ENCODE assay signal across 1 cellular context in the genomic region with DNA sequence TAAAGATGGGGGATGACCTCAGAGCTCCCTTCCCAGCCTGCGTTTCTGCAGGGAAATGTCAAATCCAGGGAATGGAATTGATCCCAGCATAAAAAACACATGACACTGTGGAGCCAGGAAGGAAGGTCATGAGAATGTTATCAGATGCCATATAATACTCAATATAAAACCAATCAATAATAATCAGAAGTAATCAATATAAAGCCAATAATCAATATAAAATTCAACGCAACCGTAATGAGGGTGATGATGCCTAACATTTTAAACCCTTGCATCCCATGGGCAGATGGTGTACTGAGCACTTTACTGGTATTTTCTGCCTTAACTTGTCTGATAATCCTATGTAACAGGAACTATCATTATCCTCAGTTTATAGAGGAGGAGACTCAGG.
A peak's percentile ranks its signal among the peaks of the same experiment; 100 is the strongest.
TF ChIP-seq lines count a peak whose summit lies in the region.

No MANE protein-coding gene starts in this region.

TF ChIP-seq in K562, 482 proteins besides CTCF, POLR2A, EP300 and RAD21 (continued from another document):
- TF ChIP-seq, protein P1, sequence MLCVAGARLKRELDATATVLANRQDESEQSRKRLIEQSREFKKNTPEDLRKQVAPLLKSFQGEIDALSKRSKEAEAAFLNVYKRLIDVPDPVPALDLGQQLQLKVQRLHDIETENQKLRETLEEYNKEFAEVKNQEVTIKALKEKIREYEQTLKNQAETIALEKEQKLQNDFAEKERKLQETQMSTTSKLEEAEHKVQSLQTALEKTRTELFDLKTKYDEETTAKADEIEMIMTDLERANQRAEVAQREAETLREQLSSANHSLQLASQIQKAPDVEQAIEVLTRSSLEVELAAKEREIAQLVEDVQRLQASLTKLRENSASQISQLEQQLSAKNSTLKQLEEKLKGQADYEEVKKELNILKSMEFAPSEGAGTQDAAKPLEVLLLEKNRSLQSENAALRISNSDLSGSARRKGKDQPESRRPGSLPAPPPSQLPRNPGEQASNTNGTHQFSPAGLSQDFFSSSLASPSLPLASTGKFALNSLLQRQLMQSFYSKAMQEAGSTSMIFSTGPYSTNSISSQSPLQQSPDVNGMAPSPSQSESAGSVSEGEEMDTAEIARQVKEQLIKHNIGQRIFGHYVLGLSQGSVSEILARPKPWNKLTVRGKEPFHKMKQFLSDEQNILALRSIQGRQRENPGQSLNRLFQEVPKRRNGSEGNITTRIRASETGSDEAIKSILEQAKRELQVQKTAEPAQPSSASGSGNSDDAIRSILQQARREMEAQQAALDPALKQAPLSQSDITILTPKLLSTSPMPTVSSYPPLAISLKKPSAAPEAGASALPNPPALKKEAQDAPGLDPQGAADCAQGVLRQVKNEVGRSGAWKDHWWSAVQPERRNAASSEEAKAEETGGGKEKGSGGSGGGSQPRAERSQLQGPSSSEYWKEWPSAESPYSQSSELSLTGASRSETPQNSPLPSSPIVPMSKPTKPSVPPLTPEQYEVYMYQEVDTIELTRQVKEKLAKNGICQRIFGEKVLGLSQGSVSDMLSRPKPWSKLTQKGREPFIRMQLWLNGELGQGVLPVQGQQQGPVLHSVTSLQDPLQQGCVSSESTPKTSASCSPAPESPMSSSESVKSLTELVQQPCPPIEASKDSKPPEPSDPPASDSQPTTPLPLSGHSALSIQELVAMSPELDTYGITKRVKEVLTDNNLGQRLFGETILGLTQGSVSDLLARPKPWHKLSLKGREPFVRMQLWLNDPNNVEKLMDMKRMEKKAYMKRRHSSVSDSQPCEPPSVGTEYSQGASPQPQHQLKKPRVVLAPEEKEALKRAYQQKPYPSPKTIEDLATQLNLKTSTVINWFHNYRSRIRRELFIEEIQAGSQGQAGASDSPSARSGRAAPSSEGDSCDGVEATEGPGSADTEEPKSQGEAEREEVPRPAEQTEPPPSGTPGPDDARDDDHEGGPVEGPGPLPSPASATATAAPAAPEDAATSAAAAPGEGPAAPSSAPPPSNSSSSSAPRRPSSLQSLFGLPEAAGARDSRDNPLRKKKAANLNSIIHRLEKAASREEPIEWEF (CRISPR knock-in tag; IDR thresholded peaks at IDR 0.05) = peak; percentile 98
